Comparison of ENCODE assay signal across 1 cellular context in the genomic region with DNA sequence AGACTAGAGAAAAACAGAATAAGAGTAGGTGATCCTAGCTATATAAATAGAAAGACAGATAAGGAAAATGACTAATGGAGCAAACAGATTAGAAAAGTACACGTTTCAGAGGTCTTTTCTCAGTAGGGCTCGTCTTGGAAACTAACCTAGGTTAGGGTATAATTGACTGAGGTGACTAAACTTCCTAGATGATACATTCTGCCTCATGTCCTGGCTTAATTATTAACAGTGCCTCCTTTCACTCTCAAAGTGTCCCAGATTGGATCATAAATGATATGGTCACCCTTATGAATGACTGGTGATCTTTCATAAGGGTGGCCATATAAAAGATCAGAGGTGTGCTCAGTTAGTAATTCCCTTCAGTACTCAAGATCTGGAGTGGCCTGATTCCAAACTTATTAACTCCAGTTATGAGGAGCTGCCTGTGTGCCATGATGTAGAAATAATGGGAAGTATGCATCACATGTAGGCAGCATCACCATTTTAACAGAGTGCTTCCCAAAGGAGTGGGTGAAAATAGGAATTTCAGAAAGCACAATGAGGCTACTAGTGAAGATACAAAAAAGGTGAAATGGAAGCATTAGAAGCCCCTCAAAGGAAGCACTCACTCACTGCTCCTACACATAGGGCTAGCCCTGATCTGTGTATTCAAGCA.
TF ChIP-seq lines count a peak whose summit lies in the region.

No MANE protein-coding gene starts in this region.

TF ChIP-seq in GM12878, 131 proteins besides CTCF, POLR2A, EP300 and RAD21 (continued from another document):
- TF ChIP-seq, protein P1, sequence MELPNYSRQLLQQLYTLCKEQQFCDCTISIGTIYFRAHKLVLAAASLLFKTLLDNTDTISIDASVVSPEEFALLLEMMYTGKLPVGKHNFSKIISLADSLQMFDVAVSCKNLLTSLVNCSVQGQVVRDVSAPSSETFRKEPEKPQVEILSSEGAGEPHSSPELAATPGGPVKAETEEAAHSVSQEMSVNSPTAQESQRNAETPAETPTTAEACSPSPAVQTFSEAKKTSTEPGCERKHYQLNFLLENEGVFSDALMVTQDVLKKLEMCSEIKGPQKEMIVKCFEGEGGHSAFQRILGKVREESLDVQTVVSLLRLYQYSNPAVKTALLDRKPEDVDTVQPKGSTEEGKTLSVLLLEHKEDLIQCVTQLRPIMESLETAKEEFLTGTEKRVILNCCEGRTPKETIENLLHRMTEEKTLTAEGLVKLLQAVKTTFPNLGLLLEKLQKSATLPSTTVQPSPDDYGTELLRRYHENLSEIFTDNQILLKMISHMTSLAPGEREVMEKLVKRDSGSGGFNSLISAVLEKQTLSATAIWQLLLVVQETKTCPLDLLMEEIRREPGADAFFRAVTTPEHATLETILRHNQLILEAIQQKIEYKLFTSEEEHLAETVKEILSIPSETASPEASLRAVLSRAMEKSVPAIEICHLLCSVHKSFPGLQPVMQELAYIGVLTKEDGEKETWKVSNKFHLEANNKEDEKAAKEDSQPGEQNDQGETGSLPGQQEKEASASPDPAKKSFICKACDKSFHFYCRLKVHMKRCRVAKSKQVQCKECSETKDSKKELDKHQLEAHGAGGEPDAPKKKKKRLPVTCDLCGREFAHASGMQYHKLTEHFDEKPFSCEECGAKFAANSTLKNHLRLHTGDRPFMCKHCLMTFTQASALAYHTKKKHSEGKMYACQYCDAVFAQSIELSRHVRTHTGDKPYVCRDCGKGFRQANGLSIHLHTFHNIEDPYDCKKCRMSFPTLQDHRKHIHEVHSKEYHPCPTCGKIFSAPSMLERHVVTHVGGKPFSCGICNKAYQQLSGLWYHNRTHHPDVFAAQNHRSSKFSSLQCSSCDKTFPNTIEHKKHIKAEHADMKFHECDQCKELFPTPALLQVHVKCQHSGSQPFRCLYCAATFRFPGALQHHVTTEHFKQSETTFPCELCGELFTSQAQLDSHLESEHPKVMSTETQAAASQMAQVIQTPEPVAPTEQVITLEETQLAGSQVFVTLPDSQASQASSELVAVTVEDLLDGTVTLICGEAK (IDR thresholded peaks at IDR 0.05; ENCODE audit: borderline replicate concordance), result no peak
- TF ChIP-seq GABPA (IDR thresholded peaks at IDR 0.05; ENCODE audit: low read depth), result no peak
- TF ChIP-seq, protein P2, sequence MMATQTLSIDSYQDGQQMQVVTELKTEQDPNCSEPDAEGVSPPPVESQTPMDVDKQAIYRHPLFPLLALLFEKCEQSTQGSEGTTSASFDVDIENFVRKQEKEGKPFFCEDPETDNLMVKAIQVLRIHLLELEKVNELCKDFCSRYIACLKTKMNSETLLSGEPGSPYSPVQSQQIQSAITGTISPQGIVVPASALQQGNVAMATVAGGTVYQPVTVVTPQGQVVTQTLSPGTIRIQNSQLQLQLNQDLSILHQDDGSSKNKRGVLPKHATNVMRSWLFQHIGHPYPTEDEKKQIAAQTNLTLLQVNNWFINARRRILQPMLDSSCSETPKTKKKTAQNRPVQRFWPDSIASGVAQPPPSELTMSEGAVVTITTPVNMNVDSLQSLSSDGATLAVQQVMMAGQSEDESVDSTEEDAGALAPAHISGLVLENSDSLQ (IDR thresholded peaks at IDR 0.05), result no peak
- no peak for TF ChIP-seq CBFB (IDR thresholded peaks at IDR 0.05; ENCODE audit: low read depth)
- no peak for TF ChIP-seq TCF7 (IDR thresholded peaks at IDR 0.05; ENCODE audit: borderline replicate concordance)
- TF ChIP-seq BHLHE40 (IDR thresholded peaks at IDR 0.05; ENCODE audit: borderline replicate concordance in 1 of 2, low read depth in 2 of 2, low read length in 1 of 2), result no peak
- TF ChIP-seq, protein P3, sequence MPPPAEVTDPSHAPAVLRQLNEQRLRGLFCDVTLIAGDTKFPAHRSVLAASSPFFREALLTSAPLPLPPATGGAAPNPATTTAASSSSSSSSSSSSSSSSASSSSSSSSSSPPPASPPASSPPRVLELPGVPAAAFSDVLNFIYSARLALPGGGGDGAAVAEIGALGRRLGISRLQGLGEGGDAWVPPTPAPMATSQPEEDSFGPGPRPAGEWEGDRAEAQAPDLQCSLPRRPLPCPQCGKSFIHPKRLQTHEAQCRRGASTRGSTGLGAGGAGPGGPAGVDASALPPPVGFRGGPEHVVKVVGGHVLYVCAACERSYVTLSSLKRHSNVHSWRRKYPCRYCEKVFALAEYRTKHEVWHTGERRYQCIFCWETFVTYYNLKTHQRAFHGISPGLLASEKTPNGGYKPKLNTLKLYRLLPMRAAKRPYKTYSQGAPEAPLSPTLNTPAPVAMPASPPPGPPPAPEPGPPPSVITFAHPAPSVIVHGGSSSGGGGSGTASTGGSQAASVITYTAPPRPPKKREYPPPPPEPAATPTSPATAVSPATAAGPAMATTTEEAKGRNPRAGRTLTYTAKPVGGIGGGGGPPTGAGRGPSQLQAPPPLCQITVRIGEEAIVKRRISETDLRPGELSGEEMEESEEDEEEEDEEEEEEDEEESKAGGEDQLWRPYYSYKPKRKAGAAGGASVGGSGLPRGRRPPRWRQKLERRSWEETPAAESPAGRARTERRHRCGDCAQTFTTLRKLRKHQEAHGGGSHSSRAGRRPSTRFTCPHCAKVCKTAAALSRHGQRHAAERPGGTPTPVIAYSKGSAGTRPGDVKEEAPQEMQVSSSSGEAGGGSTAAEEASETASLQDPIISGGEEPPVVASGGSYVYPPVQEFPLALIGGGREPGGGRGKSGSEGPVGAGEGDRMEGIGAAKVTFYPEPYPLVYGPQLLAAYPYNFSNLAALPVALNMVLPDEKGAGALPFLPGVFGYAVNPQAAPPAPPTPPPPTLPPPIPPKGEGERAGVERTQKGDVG (CRISPR knock-in tag; IDR thresholded peaks at IDR 0.05), result no peak
- TF ChIP-seq, protein P4, sequence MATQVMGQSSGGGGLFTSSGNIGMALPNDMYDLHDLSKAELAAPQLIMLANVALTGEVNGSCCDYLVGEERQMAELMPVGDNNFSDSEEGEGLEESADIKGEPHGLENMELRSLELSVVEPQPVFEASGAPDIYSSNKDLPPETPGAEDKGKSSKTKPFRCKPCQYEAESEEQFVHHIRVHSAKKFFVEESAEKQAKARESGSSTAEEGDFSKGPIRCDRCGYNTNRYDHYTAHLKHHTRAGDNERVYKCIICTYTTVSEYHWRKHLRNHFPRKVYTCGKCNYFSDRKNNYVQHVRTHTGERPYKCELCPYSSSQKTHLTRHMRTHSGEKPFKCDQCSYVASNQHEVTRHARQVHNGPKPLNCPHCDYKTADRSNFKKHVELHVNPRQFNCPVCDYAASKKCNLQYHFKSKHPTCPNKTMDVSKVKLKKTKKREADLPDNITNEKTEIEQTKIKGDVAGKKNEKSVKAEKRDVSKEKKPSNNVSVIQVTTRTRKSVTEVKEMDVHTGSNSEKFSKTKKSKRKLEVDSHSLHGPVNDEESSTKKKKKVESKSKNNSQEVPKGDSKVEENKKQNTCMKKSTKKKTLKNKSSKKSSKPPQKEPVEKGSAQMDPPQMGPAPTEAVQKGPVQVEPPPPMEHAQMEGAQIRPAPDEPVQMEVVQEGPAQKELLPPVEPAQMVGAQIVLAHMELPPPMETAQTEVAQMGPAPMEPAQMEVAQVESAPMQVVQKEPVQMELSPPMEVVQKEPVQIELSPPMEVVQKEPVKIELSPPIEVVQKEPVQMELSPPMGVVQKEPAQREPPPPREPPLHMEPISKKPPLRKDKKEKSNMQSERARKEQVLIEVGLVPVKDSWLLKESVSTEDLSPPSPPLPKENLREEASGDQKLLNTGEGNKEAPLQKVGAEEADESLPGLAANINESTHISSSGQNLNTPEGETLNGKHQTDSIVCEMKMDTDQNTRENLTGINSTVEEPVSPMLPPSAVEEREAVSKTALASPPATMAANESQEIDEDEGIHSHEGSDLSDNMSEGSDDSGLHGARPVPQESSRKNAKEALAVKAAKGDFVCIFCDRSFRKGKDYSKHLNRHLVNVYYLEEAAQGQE (IDR thresholded peaks at IDR 0.05; ENCODE audit: low read depth, low read length), result no peak
